21 cellular contexts compared by ENCODE assay signal in the genomic region with DNA sequence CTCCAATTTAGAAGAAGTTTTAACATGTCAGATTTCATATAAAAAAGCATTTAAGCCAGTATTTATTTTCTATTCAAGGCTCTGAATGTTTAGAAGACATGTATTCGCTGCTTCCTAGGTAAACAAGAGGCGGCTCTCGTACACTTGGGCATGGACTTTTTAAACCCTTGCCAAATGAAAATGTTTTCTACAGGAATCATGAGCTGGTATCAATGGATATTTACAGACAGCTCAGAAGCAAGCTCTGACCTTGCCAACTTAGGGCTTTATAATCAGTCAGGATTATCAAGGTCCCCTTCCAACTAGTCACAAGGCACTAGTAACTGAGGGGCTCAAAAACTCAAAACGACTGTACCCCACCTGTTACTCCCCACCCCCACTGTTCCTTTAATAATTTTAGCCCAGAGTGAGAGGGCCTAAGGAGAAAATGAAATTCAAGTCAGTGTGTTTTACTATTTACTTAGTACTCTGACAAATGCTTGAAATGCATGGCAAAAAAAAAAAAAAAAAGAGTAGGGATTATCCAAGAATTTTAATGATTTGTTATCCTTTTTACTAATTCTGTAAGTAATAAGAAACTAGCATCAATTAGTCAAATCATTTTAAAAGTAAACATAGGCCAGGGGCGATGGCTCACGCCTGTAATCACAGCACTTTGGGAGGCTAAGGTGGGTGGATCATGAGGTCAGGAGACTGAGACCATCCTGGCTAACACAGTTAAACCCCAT.
"Had no signal": no experiment of that assay in that cellular context is flagged by ENCODE, and none has a peak within 500 bp of the region (broad histone marks: within the 10 kb centered on the region; RNA-seq: fewer than 3 reads in every experiment).

No MANE protein-coding gene starts in this region.

- DNase-seq: activated CD4-positive, alpha-beta T cell treated with anti-CD3 and anti-CD28 coated beads for 1 hour; activated CD4-positive, alpha-beta T cell treated with anti-CD3 and anti-CD28 coated beads, Interleukin-2, amount 50 U/mL, for 1 hour; activated CD8-positive, alpha-beta T cell treated with anti-CD3 and anti-CD28 coated beads for 36 hours; activated naive CD4-positive, alpha-beta T cell treated with Interleukin-2 at 50 U/mL for 16 hours; activated T-cell treated with anti-CD3 and anti-CD28 coated beads, Interleukin-2, amount 50 U/mL, for 48 hours; anterior cingulate cortex; cerebellar nuclear complex; colonic mucosa; effector CD8-positive, alpha-beta T cell; left lung; mucosa of descending colon; right cardiac atrium; stimulated activated naive CD4-positive, alpha-beta T cell treated with Interleukin-2 at 50 U/mL for 16 hours; SW 1271; T1000; trophoblast cell had no signal

- H3K36me3 ChIP-seq: colonic mucosa, gastroesophageal sphincter, left lung had no signal

- ATAC-seq: activated CD8-positive, alpha-beta T cell treated with anti-CD3 and anti-CD28 coated beads for 36 hours; gastroesophageal sphincter; left lung; mucosa of descending colon; natural killer cell treated with Interleukin-12 subunit alpha and Interleukin-12 subunit beta and Interleukin-15 and Interleukin-18, amount 100 ng/mL, for 72 hours; right cardiac atrium; WTC11 had no signal

- H3K4me3 ChIP-seq: colonic mucosa, gastroesophageal sphincter, left lung, mucosa of descending colon had no signal

- H3K27ac Mint-ChIP-seq: activated CD8-positive, alpha-beta T cell treated with anti-CD3 and anti-CD28 coated beads for 36 hours; activated naive CD8-positive, alpha-beta T cell; natural killer cell treated with Interleukin-12 subunit alpha and Interleukin-12 subunit beta and Interleukin-15 and Interleukin-18, amount 100 ng/mL, for 72 hours; T-helper 1 cell treated with Interleukin-12 subunit alpha and Interleukin-12 subunit beta and Interleukin-4 antibody, amounts not matched to agents 30 μg/mL and 1 μg/mL, for 36 hours had no signal

- H3K27ac ChIP-seq: colonic mucosa, gastroesophageal sphincter, left lung had no signal

- H3K27me3 ChIP-seq: colonic mucosa, gastroesophageal sphincter, left lung had no signal

- H3K27me3 Mint-ChIP-seq: activated CD8-positive, alpha-beta T cell treated with anti-CD3 and anti-CD28 coated beads for 36 hours; activated naive CD8-positive, alpha-beta T cell; natural killer cell treated with Interleukin-12 subunit alpha and Interleukin-12 subunit beta and Interleukin-15 and Interleukin-18, amount 100 ng/mL, for 72 hours had no signal

- H3K4me3 Mint-ChIP-seq: activated CD8-positive, alpha-beta T cell treated with anti-CD3 and anti-CD28 coated beads for 36 hours; activated naive CD8-positive, alpha-beta T cell; natural killer cell treated with Interleukin-12 subunit alpha and Interleukin-12 subunit beta and Interleukin-15 and Interleukin-18, amount 100 ng/mL, for 72 hours; T-helper 1 cell treated with Interleukin-12 subunit alpha and Interleukin-12 subunit beta and Interleukin-4 antibody, amounts not matched to agents 30 μg/mL and 1 μg/mL, for 36 hours; WTC11 had no signal

- H3K36me3 Mint-ChIP-seq: natural killer cell treated with Interleukin-12 subunit alpha and Interleukin-12 subunit beta and Interleukin-15 and Interleukin-18, amount 100 ng/mL, for 72 hours had no signal

- H3K9me3 Mint-ChIP-seq: activated CD8-positive, alpha-beta T cell treated with anti-CD3 and anti-CD28 coated beads for 36 hours; natural killer cell treated with Interleukin-12 subunit alpha and Interleukin-12 subunit beta and Interleukin-15 and Interleukin-18, amount 100 ng/mL, for 72 hours; T-helper 1 cell treated with Interleukin-12 subunit alpha and Interleukin-12 subunit beta and Interleukin-4 antibody, amounts not matched to agents 30 μg/mL and 1 μg/mL, for 36 hours; WTC11 had no signal

- H3K4me1 ChIP-seq: left lung had no signal

- H3K9me3 ChIP-seq: colonic mucosa, gastroesophageal sphincter, left lung, mucosa of descending colon had no signal
